Comparison of ENCODE assay signal across 32 cellular contexts in genomic region chr10:87518937-87519336, GRCh38.
"Had no signal": no experiment of that assay in that cellular context is flagged by ENCODE, and none has a peak within 500 bp of the region (broad histone marks: within the 10 kb centered on the region; RNA-seq: fewer than 3 reads in every experiment).

No MANE protein-coding gene starts in this region.

- ATAC-seq: activated CD4-positive, CD25-positive, alpha-beta regulatory T cell treated with anti-CD3 and anti-CD28 coated beads, Interleukin-2, amount 50 U/mL, for 24 hours; activated CD8-positive, alpha-beta T cell treated with anti-CD3 and anti-CD28 coated beads for 36 hours; esophagus mucosa; T-helper 17 cell had no signal

- H3K4me1 Mint-ChIP-seq: activated B cell treated with CpG ODN at 0.5 μM for 24 hours; activated naive CD4-positive, alpha-beta T cell treated with anti-CD3 and anti-CD28 coated beads, Interleukin-2, amount 50 U/mL, for 24 hours; activated naive CD8-positive, alpha-beta T cell treated with anti-CD3 and anti-CD28 coated beads, Interleukin-2, amount 10 ng/mL, durations not matched to agents 7 days and 5 days; brain had no signal

- H3K27ac Mint-ChIP-seq: activated B cell treated with CpG ODN at 0.5 μM for 24 hours; activated CD8-positive, alpha-beta T cell treated with anti-CD3 and anti-CD28 coated beads for 36 hours; activated naive CD4-positive, alpha-beta T cell treated with anti-CD3 and anti-CD28 coated beads for 36 hours; activated naive CD4-positive, alpha-beta T cell treated with anti-CD3 and anti-CD28 coated beads, Interleukin-2, amount 50 U/mL, for 24 hours; activated naive CD8-positive, alpha-beta T cell treated with anti-CD3 and anti-CD28 coated beads, Interleukin-2, amount 10 ng/mL, durations not matched to agents 7 days and 5 days; brain; T-helper 17 cell; T-helper 2 cell treated with Interferon-gamma antibody and Interleukin-4, amounts not matched to agents 5 μg/mL and 100 μg/mL, for 36 hours had no signal

- H3K9me3 ChIP-seq: ascending aorta, breast epithelium, colonic mucosa had no signal

- H3K4me3 ChIP-seq: ascending aorta, breast epithelium, cardiac muscle cell, colonic mucosa had no signal

- H3K36me3 ChIP-seq: breast epithelium, colonic mucosa had no signal

- DNase-seq: activated B cell treated with CpG ODN at 0.5 μM for 24 hours; activated CD4-positive, alpha-beta T cell treated with anti-CD3 and anti-CD28 coated beads for 48 hours; activated CD4-positive, alpha-beta T cell treated with anti-CD3 and anti-CD28 coated beads, Interleukin-2, amount 50 U/mL, for 1 hour; activated CD4-positive, alpha-beta T cell treated with anti-CD3 and anti-CD28 coated beads, Interleukin-2, amount 50 U/mL, for 48 hours; activated CD8-positive, alpha-beta memory T cell treated with anti-CD3 and anti-CD28 coated beads for 24 hours; activated CD8-positive, alpha-beta T cell treated with anti-CD3 and anti-CD28 coated beads for 36 hours; activated effector memory CD4-positive, alpha-beta T cell treated with Interleukin-2 at 50 U/mL for 16 hours; activated naive CD4-positive, alpha-beta T cell treated with anti-CD3 and anti-CD28 coated beads for 36 hours; activated naive CD8-positive, alpha-beta T cell treated with anti-CD3 and anti-CD28 coated beads, Interleukin-2, amount 10 ng/mL, durations not matched to agents 7 days and 5 days; activated T-cell treated with anti-CD3 and anti-CD28 coated beads, Interleukin-2, amount 50 U/mL, for 4 hours; central memory CD4-positive, alpha-beta T cell; cerebellar nuclear complex; colonic mucosa; effector CD8-positive, alpha-beta T cell; foreskin fibroblast; head of caudate nucleus; T-helper 17 cell; T1000; WERI-Rb-1 had no signal

- H3K27ac ChIP-seq: ascending aorta, breast epithelium, cardiac muscle cell, colonic mucosa, epithelial cell of prostate, WERI-Rb-1 had no signal

- H3K27me3 ChIP-seq: ascending aorta, breast epithelium, cardiac muscle cell, colonic mucosa had no signal

- H3K4me1 ChIP-seq: ascending aorta, breast epithelium, colonic mucosa had no signal

- FAIRE-seq: endometrium, endothelial cell of umbilical vein, frontal cortex had no signal

- H3K9me3 Mint-ChIP-seq: activated CD8-positive, alpha-beta T cell treated with anti-CD3 and anti-CD28 coated beads for 36 hours; activated naive CD4-positive, alpha-beta T cell treated with anti-CD3 and anti-CD28 coated beads for 36 hours; activated naive CD4-positive, alpha-beta T cell treated with anti-CD3 and anti-CD28 coated beads, Interleukin-2, amount 50 U/mL, for 24 hours; activated naive CD8-positive, alpha-beta T cell treated with anti-CD3 and anti-CD28 coated beads, Interleukin-2, amount 10 ng/mL, durations not matched to agents 7 days and 5 days; activated T-helper 17 cell treated with anti-CD3 and anti-CD28 coated beads, Interleukin-2, amount 50 U/mL, for 72 hours had no signal

- H3K4me3 Mint-ChIP-seq: activated B cell treated with CpG ODN at 0.5 μM for 24 hours; activated CD8-positive, alpha-beta T cell treated with anti-CD3 and anti-CD28 coated beads for 36 hours; activated naive CD4-positive, alpha-beta T cell treated with anti-CD3 and anti-CD28 coated beads for 36 hours; activated naive CD4-positive, alpha-beta T cell treated with anti-CD3 and anti-CD28 coated beads, Interleukin-2, amount 50 U/mL, for 24 hours; activated naive CD8-positive, alpha-beta T cell treated with anti-CD3 and anti-CD28 coated beads, Interleukin-2, amount 10 ng/mL, durations not matched to agents 7 days and 5 days; activated T-cell treated with anti-CD3 and anti-CD28 coated beads, Interleukin-2, amount 50 U/mL, for 4 hours; brain; T-helper 17 cell; T-helper 2 cell treated with Interferon-gamma antibody and Interleukin-4, amounts not matched to agents 5 μg/mL and 100 μg/mL, for 36 hours had no signal
